8 cellular contexts compared by ENCODE assay signal in genomic region chr18:58671122-58671940, GRCh38. TPM values are rescaled to one million over a fixed set of nuclear protein-coding genes. Genes with fewer than 3 reads are reported as not detected.
A peak's percentile ranks its signal among the peaks of the same experiment; 100 is the strongest.
DNase-seq lines count a peak whose midpoint lies in the region; ATAC-seq and TF ChIP-seq lines count a peak whose summit lies in the region.

TSS of gene MALT1 (plus strand) at chr18:58671465. CDS start at chr18:58671644, 179 bp downstream.

- peak; percentile 22 to 92 (median 80) for DNase-seq in C1 segment of cervical spinal cord (lab: John Stamatoyannopoulos, UW)
- peak; percentile 73 for DNase-seq in NCI-H748 treated with DMSO at 0.1 percent for 48 hours (lab: John Stamatoyannopoulos, UW)
- DNase-seq in activated CD4-positive, alpha-beta T cell treated with anti-CD3 and anti-CD28 coated beads, Interleukin-2, amount 50 U/mL, for 24 hours (ENCODE audit: low read depth in 1 of 2, low spot score in 1 of 2), result peak; percentile 88 to 97
- DNase-seq in stimulated activated CD4-positive, alpha-beta T cell treated with anti-CD3 and anti-CD28 coated beads, Interleukin-4, amount 100 ng/mL, for 24 hours, result peak; percentile 95

- intact Hi-C loops in dendritic cell treated with granulocyte-macrophage colony-stimulating factor and Interleukin-4, amounts not matched to agents 40 ng/mL and 50 ng/mL, for 4 days (cut with micrococcal nuclease), result loop anchor here (2.0 kb wide), 1 partner anchor 137 kb away; no protein-coding TSS in a partner anchor

- H3K4me1 ChIP-seq in liver (ENCODE audit: control insufficient read depth in 4 of 4, insufficient read depth in 4 of 4, low read length in 3 of 4), result peaks cover 0 to 29% (median 17%) of the 10 kb centered on the region in 4 donors

- H3K36me3 Mint-ChIP-seq in dendritic cell treated with granulocyte-macrophage colony-stimulating factor and Interleukin-4, amounts not matched to agents 40 ng/mL and 50 ng/mL, for 4 days (ENCODE audit: low read depth), result peaks cover 30% of the 10 kb centered on the region

- no peaks in the 10 kb centered on the region for H3K36me3 ChIP-seq in liver (ENCODE audit: control insufficient read depth in 4 of 4, insufficient read depth in 3 of 4, low read depth in 1 of 4, low read length in 3 of 4)

- no peak for TF ChIP-seq CTCF in liver (IDR thresholded peaks at IDR 0.05; ENCODE audit: low read depth, low read length, missing input control)

- H3K27ac Mint-ChIP-seq in dendritic cell treated with granulocyte-macrophage colony-stimulating factor and Interleukin-4, amounts not matched to agents 40 ng/mL and 50 ng/mL, for 4 days, result peak within 1 kb of the TSS; percentile 91

- H3K9me3 ChIP-seq in liver (ENCODE audit: control insufficient read depth in 4 of 4, low read length in 3 of 4), result no peaks in the 10 kb centered on the region

- peak in 1 of 2 donors; percentile 38 for TF ChIP-seq RAD21 in liver (IDR thresholded peaks at IDR 0.05)

- no peaks in the 10 kb centered on the region for H3K9me3 Mint-ChIP-seq in dendritic cell treated with granulocyte-macrophage colony-stimulating factor and Interleukin-4, amounts not matched to agents 40 ng/mL and 50 ng/mL, for 4 days

- H3K27me3 ChIP-seq in liver (ENCODE audit: control insufficient read depth in 4 of 4, insufficient read depth in 4 of 4, low read length in 3 of 4), result no peaks in the 10 kb centered on the region

- peak within 1 kb of the TSS; percentile 81 to 95 (median 92) for H3K4me3 ChIP-seq in liver (ENCODE audit: low read depth in 1 of 3, low read length in 3 of 3)

- peaks cover 4% of the 10 kb centered on the region for H3K27me3 Mint-ChIP-seq in dendritic cell treated with granulocyte-macrophage colony-stimulating factor and Interleukin-4, amounts not matched to agents 40 ng/mL and 50 ng/mL, for 4 days

- ATAC-seq in GM19372 (IDR thresholded peaks at IDR 0.05; ENCODE audit: low read depth, unreplicated experiment) (peak; percentile 79), HG03521 (IDR thresholded peaks at IDR 0.05; ENCODE audit: unreplicated experiment) (peak; percentile 79)

- WGBS in liver, result under 1% methylated on average over 98 of the region's 98 CpGs

- H3K4me1 Mint-ChIP-seq in dendritic cell treated with granulocyte-macrophage colony-stimulating factor and Interleukin-4, amounts not matched to agents 40 ng/mL and 50 ng/mL, for 4 days (ENCODE audit: low read depth), result peaks cover 49% of the 10 kb centered on the region

- peak within 1 kb of the TSS; percentile 88 for H3K4me3 Mint-ChIP-seq in dendritic cell treated with granulocyte-macrophage colony-stimulating factor and Interleukin-4, amounts not matched to agents 40 ng/mL and 50 ng/mL, for 4 days

- peak within 1 kb of the TSS; percentile 90 to 93 for H3K27ac ChIP-seq in liver (ENCODE audit: low read depth in 1 of 2, low read length in 2 of 2)

- peak within 1 kb of the TSS; percentile 52 to 95 for H3K9ac ChIP-seq in liver (ENCODE audit: low read depth in 1 of 2, low read length in 2 of 2)

TF ChIP-seq in liver, 16 proteins besides CTCF, POLR2A, EP300 and RAD21:
- no peak for TF ChIP-seq ZBTB33 (IDR thresholded peaks at IDR 0.05)
- peak; percentile 29 for TF ChIP-seq YY1 (IDR thresholded peaks at IDR 0.05)
- no peak for TF ChIP-seq MAX (IDR thresholded peaks at IDR 0.05)
- peak; percentile 44 for TF ChIP-seq SP1 (IDR thresholded peaks at IDR 0.05)
- no peak for TF ChIP-seq FOXA1 (IDR thresholded peaks at IDR 0.05)
- peak; percentile 64 for TF ChIP-seq TAF1 (conservative IDR thresholded peaks at IDR 0.05)
- TF ChIP-seq GABPA (IDR thresholded peaks at IDR 0.05 in 1 of 2, conservative IDR thresholded peaks at IDR 0.05 in 1 of 2), result no peak
- TF ChIP-seq JUND (IDR thresholded peaks at IDR 0.05), result no peak
- peak; percentile 80 for TF ChIP-seq REST (IDR thresholded peaks at IDR 0.05)
- no peak for TF ChIP-seq HNF4G (IDR thresholded peaks at IDR 0.05)
- no peak for TF ChIP-seq HNF4A (conservative IDR thresholded peaks at IDR 0.05)
- TF ChIP-seq ATF3 (IDR thresholded peaks at IDR 0.05), result no peak
- no peak for TF ChIP-seq NR2F2 (IDR thresholded peaks at IDR 0.05)
- TF ChIP-seq EGR1 (IDR thresholded peaks at IDR 0.05; ENCODE audit: low read depth in 2 of 2), result peak in 1 of 2 donors; percentile 23
- no peak for TF ChIP-seq FOXA2 (IDR thresholded peaks at IDR 0.05)
- TF ChIP-seq RXRA (IDR thresholded peaks at IDR 0.05), result no peak

RNA-seq across cellular contexts. Expression of gene MALT1, which starts in this region (rescaled TPM):
- 10 to 100 TPM in 1 of 2 donors, 1 to 10 TPM in 1; 6.4 to 27.3 TPM for total RNA-seq in liver
- polyA plus RNA-seq in liver, result 1 to 10 TPM; 3.1 to 6.4 TPM

Comparison
In these comparisons a context has a peak if more than half of its experiments do, and no peak if none do; other contexts are left out.
1. Peak in every context shown above with its lines: DNase-seq, ATAC-seq, H3K4me3 ChIP-seq and H3K27ac ChIP-seq.